In the genomic region with DNA sequence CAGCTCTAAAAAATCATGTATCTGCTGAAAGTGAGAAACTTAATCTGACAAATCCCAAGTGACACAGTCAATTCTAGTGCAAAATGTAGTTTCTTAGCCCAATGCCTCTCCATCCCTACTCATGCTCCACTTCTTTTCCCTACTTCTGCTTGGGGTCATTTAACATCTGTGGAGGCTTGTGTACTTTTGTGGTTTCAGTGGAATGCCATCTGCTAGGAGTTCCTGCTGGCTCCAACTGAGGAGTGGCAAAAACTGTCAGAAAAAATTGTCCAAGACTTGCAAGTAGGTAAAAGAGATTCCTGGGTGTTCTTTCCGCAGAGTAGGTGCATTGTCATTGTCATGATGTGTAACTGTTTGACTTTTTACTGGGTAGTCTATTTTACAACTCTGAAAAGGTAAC, we compare ENCODE assay signal across 1 cellular context.
TF ChIP-seq lines count a peak whose summit lies in the region.

No MANE protein-coding gene starts in this region.

TF ChIP-seq in GM23338, 12 proteins besides CTCF, POLR2A, EP300 and RAD21 (continued from another document):
- TF ChIP-seq, protein P1, sequence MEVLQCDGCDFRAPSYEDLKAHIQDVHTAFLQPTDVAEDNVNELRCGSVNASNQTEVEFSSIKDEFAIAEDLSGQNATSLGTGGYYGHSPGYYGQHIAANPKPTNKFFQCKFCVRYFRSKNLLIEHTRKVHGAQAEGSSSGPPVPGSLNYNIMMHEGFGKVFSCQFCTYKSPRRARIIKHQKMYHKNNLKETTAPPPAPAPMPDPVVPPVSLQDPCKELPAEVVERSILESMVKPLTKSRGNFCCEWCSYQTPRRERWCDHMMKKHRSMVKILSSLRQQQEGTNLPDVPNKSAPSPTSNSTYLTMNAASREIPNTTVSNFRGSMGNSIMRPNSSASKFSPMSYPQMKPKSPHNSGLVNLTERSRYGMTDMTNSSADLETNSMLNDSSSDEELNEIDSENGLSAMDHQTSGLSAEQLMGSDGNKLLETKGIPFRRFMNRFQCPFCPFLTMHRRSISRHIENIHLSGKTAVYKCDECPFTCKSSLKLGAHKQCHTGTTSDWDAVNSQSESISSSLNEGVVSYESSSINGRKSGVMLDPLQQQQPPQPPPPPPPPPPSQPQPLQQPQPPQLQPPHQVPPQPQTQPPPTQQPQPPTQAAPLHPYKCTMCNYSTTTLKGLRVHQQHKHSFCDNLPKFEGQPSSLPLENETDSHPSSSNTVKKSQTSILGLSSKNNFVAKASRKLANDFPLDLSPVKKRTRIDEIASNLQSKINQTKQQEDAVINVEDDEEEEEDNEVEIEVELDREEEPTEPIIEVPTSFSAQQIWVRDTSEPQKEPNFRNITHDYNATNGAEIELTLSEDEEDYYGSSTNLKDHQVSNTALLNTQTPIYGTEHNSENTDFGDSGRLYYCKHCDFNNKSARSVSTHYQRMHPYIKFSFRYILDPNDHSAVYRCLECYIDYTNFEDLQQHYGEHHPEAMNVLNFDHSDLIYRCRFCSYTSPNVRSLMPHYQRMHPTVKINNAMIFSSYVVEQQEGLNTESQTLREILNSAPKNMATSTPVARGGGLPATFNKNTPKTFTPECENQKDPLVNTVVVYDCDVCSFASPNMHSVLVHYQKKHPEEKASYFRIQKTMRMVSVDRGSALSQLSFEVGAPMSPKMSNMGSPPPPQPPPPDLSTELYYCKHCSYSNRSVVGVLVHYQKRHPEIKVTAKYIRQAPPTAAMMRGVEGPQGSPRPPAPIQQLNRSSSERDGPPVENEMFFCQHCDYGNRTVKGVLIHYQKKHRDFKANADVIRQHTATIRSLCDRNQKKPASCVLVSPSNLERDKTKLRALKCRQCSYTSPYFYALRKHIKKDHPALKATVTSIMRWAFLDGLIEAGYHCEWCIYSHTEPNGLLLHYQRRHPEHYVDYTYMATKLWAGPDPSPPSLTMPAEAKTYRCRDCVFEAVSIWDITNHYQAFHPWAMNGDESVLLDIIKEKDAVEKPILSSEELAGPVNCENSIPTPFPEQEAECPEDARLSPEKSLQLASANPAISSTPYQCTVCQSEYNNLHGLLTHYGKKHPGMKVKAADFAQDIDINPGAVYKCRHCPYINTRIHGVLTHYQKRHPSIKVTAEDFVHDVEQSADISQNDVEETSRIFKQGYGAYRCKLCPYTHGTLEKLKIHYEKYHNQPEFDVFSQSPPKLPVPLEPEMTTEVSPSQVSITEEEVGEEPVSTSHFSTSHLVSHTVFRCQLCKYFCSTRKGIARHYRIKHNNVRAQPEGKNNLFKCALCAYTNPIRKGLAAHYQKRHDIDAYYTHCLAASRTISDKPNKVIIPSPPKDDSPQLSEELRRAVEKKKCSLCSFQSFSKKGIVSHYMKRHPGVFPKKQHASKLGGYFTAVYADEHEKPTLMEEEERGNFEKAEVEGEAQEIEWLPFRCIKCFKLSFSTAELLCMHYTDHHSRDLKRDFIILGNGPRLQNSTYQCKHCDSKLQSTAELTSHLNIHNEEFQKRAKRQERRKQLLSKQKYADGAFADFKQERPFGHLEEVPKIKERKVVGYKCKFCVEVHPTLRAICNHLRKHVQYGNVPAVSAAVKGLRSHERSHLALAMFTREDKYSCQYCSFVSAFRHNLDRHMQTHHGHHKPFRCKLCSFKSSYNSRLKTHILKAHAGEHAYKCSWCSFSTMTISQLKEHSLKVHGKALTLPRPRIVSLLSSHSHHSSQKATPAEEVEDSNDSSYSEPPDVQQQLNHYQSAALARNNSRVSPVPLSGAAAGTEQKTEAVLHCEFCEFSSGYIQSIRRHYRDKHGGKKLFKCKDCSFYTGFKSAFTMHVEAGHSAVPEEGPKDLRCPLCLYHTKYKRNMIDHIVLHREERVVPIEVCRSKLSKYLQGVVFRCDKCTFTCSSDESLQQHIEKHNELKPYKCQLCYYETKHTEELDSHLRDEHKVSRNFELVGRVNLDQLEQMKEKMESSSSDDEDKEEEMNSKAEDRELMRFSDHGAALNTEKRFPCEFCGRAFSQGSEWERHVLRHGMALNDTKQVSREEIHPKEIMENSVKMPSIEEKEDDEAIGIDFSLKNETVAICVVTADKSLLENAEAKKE (CRISPR knock-in tag; IDR thresholded peaks at IDR 0.05): no peak
- no peak for TF ChIP-seq EZH2 (IDR thresholded peaks at IDR 0.05; ENCODE audit: low read depth, unreplicated experiment)
- no peak for TF ChIP-seq JUNB (IDR thresholded peaks at IDR 0.05; ENCODE audit: unreplicated experiment)
